In genomic region chr15:62298811-62299210, GRCh38 we compare ENCODE assay signal across 18 cellular contexts.
DNase-seq lines count a peak whose midpoint lies in the region; ATAC-seq, FAIRE-seq and TF ChIP-seq lines count a peak whose summit lies in the region.
"Had no signal": no experiment of that assay in that cellular context is flagged by ENCODE, and none has a peak within 500 bp of the region (broad histone marks: within the 10 kb centered on the region; RNA-seq: fewer than 3 reads in every experiment).

No MANE protein-coding gene starts in this region.

- no peak overlapping the region for H2AK5ac ChIP-seq in neuronal stem cell (ENCODE audit: low read depth, low read length)

- H3K36me3 ChIP-seq in BLaER1 (no peaks in the 10 kb centered on the region), GM12878 (ENCODE audit: control insufficient read depth in 2 of 2, insufficient read depth in 2 of 2, low read length in 1 of 2) (no peaks in the 10 kb centered on the region), neuronal stem cell (replicated peaks in 1 of 2; ENCODE audit: control insufficient read depth in 2 of 2, insufficient read depth in 2 of 2, low read length in 2 of 2) (no peaks in the 10 kb centered on the region), H7 (replicated peaks; ENCODE audit: control insufficient read depth, insufficient read depth, low read length) (no peaks in the 10 kb centered on the region)
- H3K36me3 ChIP-seq: BLaER1 treated with 17β-estradiol and CSF1 and Interleukin-3, amounts not matched to agents 10 nM and 100 nM had no signal

- H3K23ac ChIP-seq in neuronal stem cell (ENCODE audit: low read depth, low read length, poor library complexity): no peak overlapping the region

- H3K79me1 ChIP-seq in neuronal stem cell (ENCODE audit: low read depth, low read length): no peaks in the 10 kb centered on the region

- no peak overlapping the region for H2BK15ac ChIP-seq in neuronal stem cell (ENCODE audit: low read length)

- no peak overlapping the region for H3K14ac ChIP-seq in neuronal stem cell (ENCODE audit: low read length)

- POLR2A ChIA-PET in GM12878 (lab: Charles Lee): no interaction called here

- H4K8ac ChIP-seq in neuronal stem cell (ENCODE audit: low read depth, low read length): no peak overlapping the region

- H2AFZ ChIP-seq in GM12878 (ENCODE audit: control insufficient read depth, low read depth, low read length): no peak overlapping the region
- H2AFZ ChIP-seq in neuronal stem cell (ENCODE audit: low read length): no peak overlapping the region
- H2AFZ ChIP-seq: GM23248 had no signal

- CTCF ChIA-PET in GM12878 (lab: Yijun Ruan, JAX): interaction anchor here (1.3 to 2.0 kb wide), 2 partner anchors 9 to 21 kb away, joined by 3 to 6 read pairs; no protein-coding TSS in a partner anchor

- peaks cover 21% of the 10 kb centered on the region for H3K9me3 ChIP-seq in BLaER1
- H3K9me3 ChIP-seq in GM12878 (replicated peaks; ENCODE audit: control insufficient read depth, insufficient read depth, low read length): no peaks in the 10 kb centered on the region; the same call in 2 of the 3 replicates
- H3K9me3 ChIP-seq in neuronal stem cell (replicated peaks in 1 of 2; ENCODE audit: control insufficient read depth in 2 of 2, insufficient read depth in 1 of 2, low read depth in 1 of 2, low read length in 2 of 2): no peaks in the 10 kb centered on the region

- H4K91ac ChIP-seq in neuronal stem cell (ENCODE audit: low read depth, low read length, poor library complexity): no peak overlapping the region

- no peak overlapping the region for H3K4ac ChIP-seq in neuronal stem cell (ENCODE audit: low read length)

- H3K4me2 ChIP-seq in BLaER1 (peak overlapping the region; percentile 13; the same call in 1 of the 2 replicates), GM12878 (ENCODE audit: control insufficient read depth, insufficient read depth) (no peak overlapping the region), neuronal stem cell (ENCODE audit: insufficient read depth, low read length, poor library complexity, severe bottlenecking) (no peak overlapping the region)

- no peak for FAIRE-seq in GM12878 (lab: Jason Lieb, UNC)
- FAIRE-seq: GM19239, H54 had no signal

- 24% methylated on average over 4 of the region's 5 CpGs for WGBS in GM12878 (ENCODE audit: insufficient coverage, insufficient replicate concordance, low lambda C conversion rate, missing lambda C conversion rate)
- no CpG with 5 or more reads among the region's 5 CpGs for WGBS in neuronal stem cell (ENCODE audit: extremely low coverage in 2 of 2, insufficient read length in 2 of 2, insufficient replicate concordance in 1 of 2), 2 donors

- SMC1A ChIA-PET in GM12878 (lab: Charles Lee; ENCODE audit: uncharacterized antibody, unreplicated experiment): interaction anchor here (1.2 kb wide), 1 partner anchor 12 kb away, joined by 3 read pairs; no protein-coding TSS in a partner anchor

- no peak for TF ChIP-seq EP300 in GM12878 (IDR thresholded peaks at IDR 0.05; ENCODE audit: borderline replicate concordance in 1 of 2, control insufficient read depth in 1 of 2, low read depth in 2 of 2, low read length in 2 of 2)

- peak; percentile 43 for DNase-seq in GM12865 (ENCODE audit: low read depth)
- DNase-seq in GM12878 (ENCODE audit: low read depth, low spot score): no peak
- no peak for DNase-seq in neuronal stem cell (ENCODE audit: low spot score)
- DNase-seq in NCI-H526 treated with DMSO at 0.1 percent for 48 hours (lab: John Stamatoyannopoulos, UW): no peak
- DNase-seq in H7: no peak
- DNase-seq: 8988T, COR-L47, DMS 273 treated with DMSO at 0.1 percent for 48 hours, DMS53, GDM1, GM23248, KG1 had no signal

- H3K27me3 ChIP-seq in BLaER1 (no peaks in the 10 kb centered on the region), GM12878 (replicated peaks in 1 of 2; ENCODE audit: control insufficient read depth in 2 of 2, insufficient read depth in 2 of 2, low read length in 1 of 2) (no peaks in the 10 kb centered on the region; a peak in 1 of 4 replicates), neuronal stem cell (ENCODE audit: control insufficient read depth in 3 of 3, insufficient read depth in 3 of 3, low read depth in 1 of 3, low read length in 3 of 3) (peaks cover 0 to 6% (median 0%) of the 10 kb centered on the region in 3 experiments), H7 (ENCODE audit: control insufficient read depth, insufficient read depth, low read length) (no peaks in the 10 kb centered on the region)
- H3K27me3 ChIP-seq: BLaER1 treated with 17β-estradiol and CSF1 and Interleukin-3, amounts not matched to agents 10 nM and 100 nM had no signal

- H3K79me2 ChIP-seq in GM12878 (ENCODE audit: control insufficient read depth, insufficient read depth, low read length): no peaks in the 10 kb centered on the region

- H3K9ac ChIP-seq in BLaER1 (no peak overlapping the region), GM12878 (ENCODE audit: control insufficient read depth, insufficient read depth, low read length) (no peak overlapping the region), neuronal stem cell (ENCODE audit: low read depth, low read length, poor library complexity) (no peak overlapping the region)
- H3K9ac ChIP-seq: BLaER1 treated with 17β-estradiol and CSF1 and Interleukin-3, amounts not matched to agents 10 nM and 100 nM; GM23248 had no signal

- TF ChIP-seq POLR2A in GM12878 (IDR thresholded peaks at IDR 0.05; ENCODE audit: low read depth, low read length): no peak

- BruUV-seq in GM12878 (replicated peaks; lab: Mats Ljungman, UMichigan): no TSS peak

- no peak overlapping the region for H2BK120ac ChIP-seq in neuronal stem cell (ENCODE audit: low read depth, low read length)

- no peak overlapping the region for H3K4me3 ChIP-seq in BLaER1
- H3K4me3 ChIP-seq in GM12865 (ENCODE audit: low read depth, low read length): no peak overlapping the region
- no peak overlapping the region for H3K4me3 ChIP-seq in GM12878
- H3K4me3 ChIP-seq in neuronal stem cell (ENCODE audit: low read length in 2 of 2): no peak overlapping the region
- no peak overlapping the region for H3K4me3 ChIP-seq in H7 (ENCODE audit: insufficient read depth, low read depth, low read length)
- H3K4me3 ChIP-seq: BLaER1 treated with 17β-estradiol and CSF1 and Interleukin-3, amounts not matched to agents 10 nM and 100 nM; GM23248 had no signal

- H4K20me1 ChIP-seq in BLaER1: no peaks in the 10 kb centered on the region
- H4K20me1 ChIP-seq in GM12878 (ENCODE audit: control insufficient read depth, insufficient read depth): no peaks in the 10 kb centered on the region
- H4K20me1 ChIP-seq: BLaER1 treated with 17β-estradiol and CSF1 and Interleukin-3, amounts not matched to agents 10 nM and 100 nM had no signal

- intact Hi-C loops in GM12878 (cut with micrococcal nuclease; ENCODE audit: unreplicated experiment): no loop called here

- H3K27ac ChIP-seq in BLaER1 (no peak overlapping the region), GM12878 (ENCODE audit: control insufficient read depth, insufficient read depth) (no peak overlapping the region), neuronal stem cell (replicated peaks; ENCODE audit: low read length) (no peak overlapping the region)
- H3K27ac ChIP-seq: BLaER1 treated with 17β-estradiol and CSF1 and Interleukin-3, amounts not matched to agents 10 nM and 100 nM; GM23248 had no signal

- H2BK12ac ChIP-seq in neuronal stem cell (ENCODE audit: low read length): no peak overlapping the region

- H2BK5ac ChIP-seq in neuronal stem cell (ENCODE audit: low read length): no peak overlapping the region

- in situ Hi-C loops in GM12878 (cut with MboI): no loop called here

- H3K18ac ChIP-seq in neuronal stem cell (ENCODE audit: low read length): peak overlapping the region; percentile 51

- TF ChIP-seq CTCF in GM12865 (IDR thresholded peaks at IDR 0.05; ENCODE audit: insufficient read depth, low read depth, low read length, missing control alignments) (no peak), GM12878 (IDR thresholded peaks at IDR 0.05 in 2 of 3, conservative IDR thresholded peaks at IDR 0.05 in 1 of 3; ENCODE audit: control insufficient read depth in 2 of 3, extremely low read depth in 1 of 3, insufficient read depth in 1 of 3, low read depth in 3 of 3, low read length in 3 of 3) (no peak)

- H3K4me1 ChIP-seq in BLaER1: peaks cover 27% of the 10 kb centered on the region
- H3K4me1 ChIP-seq in GM12878 (ENCODE audit: control insufficient read depth, insufficient read depth, low read length): peaks cover 5% of the 10 kb centered on the region
- peaks cover 0 to 3% of the 10 kb centered on the region in 2 donors for H3K4me1 ChIP-seq in neuronal stem cell (ENCODE audit: control insufficient read depth in 2 of 2, insufficient read depth in 1 of 2, low read depth in 1 of 2, low read length in 2 of 2)

- RAD21 ChIA-PET in GM12878 (lab: Charles Lee; ENCODE audit: unreplicated experiment): interaction anchor here (1.3 to 1.8 kb wide), 2 partner anchors 9 to 23 kb away, joined by 3 to 5 read pairs; no protein-coding TSS in a partner anchor

- ATAC-seq in GM12878 (peak; percentile 49), GM19351 (IDR thresholded peaks at IDR 0.05; ENCODE audit: unreplicated experiment) (no peak)
- ATAC-seq: CD8-positive, alpha-beta T cell had no signal

- no peak for TF ChIP-seq RAD21 in GM12878 (IDR thresholded peaks at IDR 0.05; ENCODE audit: insufficient read depth, low read depth, low read length)

TF ChIP-seq in GM12878, 131 proteins besides CTCF, POLR2A, EP300 and RAD21 (continues in another document):
- TF ChIP-seq TCF7 (IDR thresholded peaks at IDR 0.05; ENCODE audit: borderline replicate concordance) (no peak), TCF3 (IDR thresholded peaks at IDR 0.05; ENCODE audit: borderline replicate concordance, insufficient read depth, low read depth, low read length) (no peak)
